8 cellular contexts compared by ENCODE assay signal in the genomic region with DNA sequence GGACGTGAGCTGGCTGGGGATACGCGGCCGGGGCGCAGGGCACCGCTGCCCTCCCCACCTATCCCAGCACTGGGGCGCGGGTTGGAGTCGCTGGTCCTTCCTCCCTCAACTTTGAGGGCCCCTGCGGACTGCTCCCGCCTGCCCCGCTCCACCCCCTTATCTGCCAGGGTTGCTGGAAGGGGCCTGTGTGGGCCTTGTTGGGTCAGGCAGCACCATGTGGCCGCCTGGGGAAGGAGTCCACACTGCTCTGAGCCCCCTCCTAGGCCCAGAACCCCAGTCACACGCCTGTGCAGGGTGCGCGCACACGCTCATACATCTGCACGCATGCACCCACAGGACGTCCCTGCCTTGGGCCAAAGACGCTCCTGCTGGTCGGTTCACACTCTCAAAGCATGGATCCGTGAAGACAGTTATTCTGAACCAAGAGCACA. TPM values are rescaled to one million over a fixed set of nuclear protein-coding genes. Genes with fewer than 3 reads are reported as not detected.
DNase-seq lines count a peak whose midpoint lies in the region; ATAC-seq and TF ChIP-seq lines count a peak whose summit lies in the region.

No MANE protein-coding gene starts in this region.

- WGBS in endodermal cell (ENCODE audit: insufficient coverage in 1 of 2, insufficient read length in 1 of 2), 2 experiments: 13 to 38% methylated on average over 6 to 22 of the region's 22 CpGs

- H3K4me1 ChIP-seq in endodermal cell (ENCODE audit: control insufficient read depth, insufficient read depth, low read length): peaks cover 5% of the 10 kb centered on the region

- H3K27me3 ChIP-seq in AG04450 (ENCODE audit: control insufficient read depth, insufficient read depth, low read length): peaks cover 2% of the 10 kb centered on the region
- H3K27me3 ChIP-seq in endodermal cell (ENCODE audit: control insufficient read depth, insufficient read depth, low read length, poor library complexity, severe bottlenecking): peaks cover 40% of the 10 kb centered on the region

- H3K27me3 Mint-ChIP-seq in endodermal cell (ENCODE audit: insufficient read depth) (peaks cover 52% of the 10 kb centered on the region), nephron progenitor cell (ENCODE audit: low read depth, poor library complexity) (peaks cover 38% of the 10 kb centered on the region)

- ATAC-seq in HG03378 (IDR thresholded peaks at IDR 0.05; ENCODE audit: unreplicated experiment): no peak

- no peaks in the 10 kb centered on the region for H3K9me3 ChIP-seq in AG04450 (ENCODE audit: control insufficient read depth, insufficient read depth, low read length)
- H3K9me3 ChIP-seq in endodermal cell (ENCODE audit: control insufficient read depth, low read length): no peaks in the 10 kb centered on the region

- CTCF ChIA-PET in AG04450 (lab: Charles Lee) (interaction anchor here (0.7 to 6.9 kb wide), 6 partner anchors 10 to 197 kb away, joined by 3 to 52 read pairs (median 8); no protein-coding TSS in a partner anchor), RWPE1 (lab: Yijun Ruan, JAX) (interaction anchor here (1.1 to 2.4 kb wide), 3 partner anchors 10 to 48 kb away, joined by 3 to 9 read pairs (median 5); no protein-coding TSS in a partner anchor)

- peak overlapping the region; percentile 65 for H3K4me3 ChIP-seq in AG04450 (ENCODE audit: low read depth, low read length)
- H3K4me3 ChIP-seq in endodermal cell (ENCODE audit: low read length): peak overlapping the region; percentile 75

- DNase-seq in AG04450 (ENCODE audit: low read depth, low spot score) (no peak), NCI-H526 (lab: John Stamatoyannopoulos, UW) (peak; percentile 25 to 73), endodermal cell (no peak), nephron progenitor cell (no peak), ecto neural progenitor cell (ENCODE audit: low spot score) (no peak), RWPE1 (ENCODE audit: low spot score) (no peak), mesenteric fat pad (ENCODE audit: low spot score) (no peak)

- H3K36me3 Mint-ChIP-seq in endodermal cell (ENCODE audit: low read depth) (no peaks in the 10 kb centered on the region), nephron progenitor cell (ENCODE audit: low read depth) (no peaks in the 10 kb centered on the region)

- H3K36me3 ChIP-seq in endodermal cell (ENCODE audit: control insufficient read depth, insufficient read depth, low read length): no peaks in the 10 kb centered on the region

- H3K27ac ChIP-seq in AG04450 (ENCODE audit: low read depth, low read length) (no peak overlapping the region), endodermal cell (ENCODE audit: low read depth, low read length) (no peak overlapping the region), RWPE1 (no peak overlapping the region)

- H3K9me3 Mint-ChIP-seq in endodermal cell: no peaks in the 10 kb centered on the region
- H3K9me3 Mint-ChIP-seq in nephron progenitor cell: no peaks in the 10 kb centered on the region

- POLR2A ChIA-PET in AG04450 (lab: Yijun Ruan, JAX) (interaction anchor here (1.0 kb wide), 1 partner anchor 95 kb away, joined by 3 read pairs; the partner anchor contains the start of gene EIF3F), RWPE1 (lab: Yijun Ruan, JAX; ENCODE audit: low non-redundant PET) (no interaction called here)

- H3K9ac ChIP-seq in endodermal cell (ENCODE audit: extremely low read depth, low read length, poor library complexity, severe bottlenecking): peak overlapping the region; percentile 15

- H3K4me3 Mint-ChIP-seq in endodermal cell (peak overlapping the region; percentile 62), nephron progenitor cell (peak overlapping the region; percentile 81)

- TF ChIP-seq CTCF in AG04450 (IDR thresholded peaks at IDR 0.05; ENCODE audit: low read depth, low read length) (0 out of 2 replicates have a peak, but pooled peaks have one; percentile 2), endodermal cell (conservative IDR thresholded peaks at IDR 0.05) (no peak), nephron progenitor cell (IDR thresholded peaks at IDR 0.05) (no peak), RWPE1 (conservative IDR thresholded peaks at IDR 0.05; ENCODE audit: low read depth) (no peak)

- H3K4me1 Mint-ChIP-seq in endodermal cell: peaks cover 6% of the 10 kb centered on the region
- peaks cover 61% of the 10 kb centered on the region for H3K4me1 Mint-ChIP-seq in nephron progenitor cell

- no peak overlapping the region for H3K27ac Mint-ChIP-seq in endodermal cell
- H3K27ac Mint-ChIP-seq in nephron progenitor cell: no peak overlapping the region

RNA-seq across cellular contexts. Expression of gene TUB, which starts 0.6 kb away (rescaled TPM):
- polyA plus RNA-seq in AG04450 (2011; rRNA removed): 13.9 and 14.7 TPM in 2 replicates
- polyA minus RNA-seq in AG04450 (2011; rRNA and poly(A)+ RNA removed): 11.4 and 13.9 TPM in 2 replicates
- total RNA-seq in endodermal cell (10 to 100 TPM; 15.8 to 29.9 TPM), mesenteric fat pad (5.9 TPM)
- polyA plus RNA-seq in endodermal cell (2013, experiment 1 of 2): 21.7 TPM
- 20.4 TPM for polyA plus RNA-seq in endodermal cell (2013, experiment 2 of 2)

Comparison
In these comparisons a context has a peak if more than half of its experiments do, and no peak if none do; other contexts are left out.
1. DNase-seq: peak in NCI-H526 (2 of 2); none in AG04450 (single experiment), endodermal cell (single experiment), nephron progenitor cell (single experiment), ecto neural progenitor cell (single experiment), RWPE1 (single experiment) and mesenteric fat pad (single experiment).